Comparison of ENCODE assay signal across 8 cellular contexts in genomic region chr12:55927588-55928502, GRCh38. TPM values are rescaled to one million over a fixed set of nuclear protein-coding genes. Genes with fewer than 3 reads are reported as not detected.
A peak's percentile ranks its signal among the peaks of the same experiment; 100 is the strongest.
DNase-seq lines count a peak whose midpoint lies in the region; ATAC-seq, FAIRE-seq and TF ChIP-seq lines count a peak whose summit lies in the region.

TSS of gene PYM1 (minus strand) at chr12:55927894. CDS start at chr12:55927761, 133 bp downstream.

- no peaks in the 10 kb centered on the region for H3K9me3 ChIP-seq in GM12878 (replicated peaks; ENCODE audit: control insufficient read depth, insufficient read depth, low read length)

- under 1% methylated on average over 49 of the region's 49 CpGs for WGBS in GM12878 (ENCODE audit: insufficient coverage, insufficient replicate concordance, low lambda C conversion rate, missing lambda C conversion rate)

- DNase-seq in GM12891 (ENCODE audit: insufficient read length, low spot score) (no peak), HFFc6 (peak; percentile 65), NCI-H1092 (lab: John Stamatoyannopoulos, UW) (peak; percentile 5), GM12878 (ENCODE audit: low read depth, low spot score) (peak; percentile 76), hippocampal formation (lab: John Stamatoyannopoulos, UW) (peak; percentile 38 to 64), pulmonary artery endothelial cell (ENCODE audit: low read depth, low spot score) (no peak), dedifferentiated amniotic fluid mesenchymal stem cell (ENCODE audit: extremely low spot score) (no peak)

- peak within 1 kb of the TSS; percentile 98 for H3K4me2 ChIP-seq in GM12878 (ENCODE audit: control insufficient read depth, insufficient read depth)

- no peaks in the 10 kb centered on the region for H3K27me3 ChIP-seq in GM12878 (replicated peaks in 1 of 2; ENCODE audit: control insufficient read depth in 2 of 2, insufficient read depth in 2 of 2, low read length in 1 of 2)

- peak within 1 kb of the TSS; percentile 99 for H3K9ac ChIP-seq in GM12878 (ENCODE audit: control insufficient read depth, insufficient read depth, low read length)

- H3K36me3 ChIP-seq in GM12878 (ENCODE audit: control insufficient read depth in 2 of 2, insufficient read depth in 2 of 2, low read length in 1 of 2), result peaks cover 0 to 11% of the 10 kb centered on the region in 2 experiments; a peak in 1 of 4 replicates

- TF ChIP-seq POLR2A in GM12891 (IDR thresholded peaks at IDR 0.05; ENCODE audit: low read depth, low read length) (peak; percentile 62; the same call in 1 of the 2 replicates), GM12878 (IDR thresholded peaks at IDR 0.05; ENCODE audit: low read depth, low read length) (peak; percentile 78; the same call in 1 of the 2 replicates)

- peak; percentile 60 for FAIRE-seq in GM12891 (lab: Jason Lieb, UNC)
- FAIRE-seq in GM12878 (lab: Jason Lieb, UNC), result peak; percentile 23

- peak within 1 kb of the TSS; percentile 61 for H2AFZ ChIP-seq in GM12878 (ENCODE audit: control insufficient read depth, low read depth, low read length)

- no peaks in the 10 kb centered on the region for H3K9me3 Mint-ChIP-seq in HFFc6
- no peaks in the 10 kb centered on the region for H3K9me3 Mint-ChIP-seq in T-helper 1 cell treated with Interleukin-12 subunit alpha and Interleukin-12 subunit beta and Interleukin-4 antibody, amounts not matched to agents 30 μg/mL and 1 μg/mL, for 36 hours

- peak; percentile 62 for ATAC-seq in GM12878

- H3K27ac ChIP-seq in GM12878 (ENCODE audit: control insufficient read depth, insufficient read depth), result peak within 1 kb of the TSS; percentile 96

- in situ Hi-C loops in GM12878 (cut with MboI), result loop anchor here (5.0 kb wide), 1 partner anchor 101 kb away; the partner anchor contains the start of gene DNAJC14

- TF ChIP-seq CTCF in HFFc6 (IDR thresholded peaks at IDR 0.05), result no peak
- no peak for TF ChIP-seq CTCF in GM12878 (IDR thresholded peaks at IDR 0.05 in 2 of 3, conservative IDR thresholded peaks at IDR 0.05 in 1 of 3; ENCODE audit: control insufficient read depth in 2 of 3, extremely low read depth in 1 of 3, insufficient read depth in 1 of 3, low read depth in 3 of 3, low read length in 3 of 3)

- H3K4me3 ChIP-seq in GM12878, result peak within 1 kb of the TSS; percentile 93

- peaks cover 16% of the 10 kb centered on the region for H3K36me3 Mint-ChIP-seq in HFFc6 (ENCODE audit: low read depth)
- peaks cover 38% of the 10 kb centered on the region for H3K36me3 Mint-ChIP-seq in T-helper 1 cell treated with Interleukin-12 subunit alpha and Interleukin-12 subunit beta and Interleukin-4 antibody, amounts not matched to agents 30 μg/mL and 1 μg/mL, for 36 hours (ENCODE audit: low read depth)

- peaks cover 59% of the 10 kb centered on the region for H3K4me1 Mint-ChIP-seq in HFFc6 (ENCODE audit: low read depth)
- peaks cover 37% of the 10 kb centered on the region for H3K4me1 Mint-ChIP-seq in T-helper 1 cell treated with Interleukin-12 subunit alpha and Interleukin-12 subunit beta and Interleukin-4 antibody, amounts not matched to agents 30 μg/mL and 1 μg/mL, for 36 hours (ENCODE audit: low read depth)

- peaks cover 1% of the 10 kb centered on the region for H3K27me3 Mint-ChIP-seq in HFFc6 (ENCODE audit: insufficient read depth)
- no peaks in the 10 kb centered on the region for H3K27me3 Mint-ChIP-seq in T-helper 1 cell treated with Interleukin-12 subunit alpha and Interleukin-12 subunit beta and Interleukin-4 antibody, amounts not matched to agents 30 μg/mL and 1 μg/mL, for 36 hours (ENCODE audit: low read depth)

- peaks cover 4% of the 10 kb centered on the region; the same call in 1 of the 2 replicates for H3K4me1 ChIP-seq in GM12878 (ENCODE audit: control insufficient read depth, insufficient read depth, low read length)

- no peak for TF ChIP-seq RAD21 in GM12878 (IDR thresholded peaks at IDR 0.05; ENCODE audit: insufficient read depth, low read depth, low read length)

- SMC1A ChIA-PET in GM12878 (lab: Charles Lee; ENCODE audit: uncharacterized antibody, unreplicated experiment), result interaction anchor here (0.8 to 4.8 kb wide), 12 partner anchors 9 to 208 kb away, joined by 3 to 34 read pairs (median 6); partner anchors contain the start of genes DNAJC14, ORMDL2, RDH5 and SARNP

- intact Hi-C loops in GM12878 (cut with micrococcal nuclease; ENCODE audit: unreplicated experiment), result loop anchor here (2.0 to 5.0 kb wide), 3 partner anchors 111 to 189 kb away; partner anchors contain the start of genes PA2G4, RPL41, SARNP and ZC3H10

- POLR2A ChIA-PET in GM12878 (lab: Charles Lee), result interaction anchor here (0.6 to 7.3 kb wide), 17 partner anchors 8 to 797 kb away, joined by 3 to 66 read pairs (median 6); partner anchors contain the start of genes CD63, DNAJC14, NACA and ORMDL2

- H3K4me3 Mint-ChIP-seq in HFFc6, result peak within 1 kb of the TSS; percentile 99
- peak within 1 kb of the TSS; percentile 100 for H3K4me3 Mint-ChIP-seq in T-helper 1 cell treated with Interleukin-12 subunit alpha and Interleukin-12 subunit beta and Interleukin-4 antibody, amounts not matched to agents 30 μg/mL and 1 μg/mL, for 36 hours

- TF ChIP-seq EP300 in GM12878 (IDR thresholded peaks at IDR 0.05; ENCODE audit: borderline replicate concordance in 1 of 2, control insufficient read depth in 1 of 2, low read depth in 2 of 2, low read length in 2 of 2), result no peak

- peaks cover 65% of the 10 kb centered on the region for H3K79me2 ChIP-seq in GM12878 (ENCODE audit: control insufficient read depth, insufficient read depth, low read length)

- RAD21 ChIA-PET in GM12878 (lab: Charles Lee; ENCODE audit: unreplicated experiment), result interaction anchor here (0.7 to 5.3 kb wide), 9 partner anchors 12 to 188 kb away, joined by 3 to 30 read pairs (median 12); partner anchors contain the start of genes DNAJC14, ORMDL2, RAB5B and SARNP

- CTCF ChIA-PET in GM12878 (lab: Yijun Ruan, JAX), result interaction anchor here (0.7 to 6.8 kb wide), 18 partner anchors 11 to 262 kb away, joined by 3 to 57 read pairs (median 4); partner anchors contain the start of genes DNAJC14, GDF11, ORMDL2 and PA2G4

- H3K27ac Mint-ChIP-seq in HFFc6, result peak within 1 kb of the TSS; percentile 99
- H3K27ac Mint-ChIP-seq in T-helper 1 cell treated with Interleukin-12 subunit alpha and Interleukin-12 subunit beta and Interleukin-4 antibody, amounts not matched to agents 30 μg/mL and 1 μg/mL, for 36 hours, result peak within 1 kb of the TSS; percentile 98

- H4K20me1 ChIP-seq in GM12878 (ENCODE audit: control insufficient read depth, insufficient read depth), result no peaks in the 10 kb centered on the region

- BruUV-seq in GM12878 (replicated peaks; lab: Mats Ljungman, UMichigan), result no TSS peak

TF ChIP-seq in GM12891, 5 proteins besides CTCF, POLR2A, EP300 and RAD21:
- peak; percentile 74 for TF ChIP-seq POLR2AphosphoS5 (IDR thresholded peaks at IDR 0.05; ENCODE audit: low read depth, low read length)
- TF ChIP-seq TAF1 (IDR thresholded peaks at IDR 0.05; ENCODE audit: low read depth, low read length), result peak; percentile 75
- TF ChIP-seq POU2F2 (IDR thresholded peaks at IDR 0.05; ENCODE audit: low read depth, low read length), result peak; percentile 47; the same call in 1 of the 2 replicates
- TF ChIP-seq SPI1 (IDR thresholded peaks at IDR 0.05; ENCODE audit: low read depth, low read length), result no peak
- TF ChIP-seq PAX5 (IDR thresholded peaks at IDR 0.05; ENCODE audit: insufficient read depth, low read length, severe bottlenecking), result peak; percentile 3

RNA-seq across cellular contexts. Expression of gene PYM1, which starts in this region (rescaled TPM):
- polyA plus RNA-seq in GM12891 (2012; ENCODE audit: low read depth, missing spikeins), result 29.8 TPM
- 10 to 100 TPM; 25.0 to 32.3 (median 28.3) TPM for total RNA-seq in HFFc6 (2021; fragmentation: NEBNext Ultra II Directional; extraction: Animal tissue kit (Norgen Biotek cat#: 25700))
- 20.5 and 22.5 TPM in 2 replicates for total RNA-seq in GM12878 (2013; cell fraction: nucleolus; rRNA removed)
- total RNA-seq in GM12878 (2014; rRNA removed) (56.4 and 62.9 TPM in 2 replicates), GM12878 (2014; rRNA removed; fragmentation: Illumina TruSeq; extraction: Trizol) (50.2 and 54.5 TPM in 2 replicates), GM12878 (2021) (44.8 and 45.5 TPM in 2 replicates), pulmonary artery endothelial cell (25.1 and 32.0 TPM in 2 replicates)
- polyA plus RNA-seq in GM12878 (2011; ENCODE audit: low read depth), result 24.2 TPM
- polyA plus RNA-seq in GM12878 (2011; rRNA removed) (55.2 and 64.9 TPM in 2 replicates), GM12878 (2014; fragmentation: Illumina TruSeq; extraction: Trizol) (50.8 and 62.5 TPM in 2 replicates), GM12878 (2014; fragmentation: Nextera tagmentation; extraction: Ambion mirVana) (10 to 100 TPM; 33.9 to 37.6 TPM), GM12878 (2014; rRNA removed) (73.9 and 79.6 TPM in 2 replicates), GM12878 (2016; fragmentation: Nextera tagmentation; extraction: Ambion mirVana) (10 to 100 TPM; 87.4 to 93.4 TPM)
- polyA plus RNA-seq in GM12878 (2011; cell fraction: cytosol; rRNA removed), result 51.3 and 53.3 TPM in 2 replicates
- 23.1 and 25.5 TPM in 2 replicates for polyA plus RNA-seq in GM12878 (2011; cell fraction: nucleus; rRNA removed)
- polyA plus RNA-seq in GM12878 (2012), result 29.2 and 33.8 TPM in 2 replicates
- polyA minus RNA-seq in GM12878 (2011; rRNA and poly(A)+ RNA removed), result 15.7 and 29.4 TPM in 2 replicates
- polyA minus RNA-seq in GM12878 (2011; cell fraction: cytosol; rRNA and poly(A)+ RNA removed), result 12.0 and 17.8 TPM in 2 replicates
- 10.8 and 20.3 TPM in 2 replicates for polyA minus RNA-seq in GM12878 (2011; cell fraction: nucleus; rRNA and poly(A)+ RNA removed)

Comparison
In these comparisons a context has a peak if more than half of its experiments do, and no peak if none do; other contexts are left out.
1. DNase-seq: peak in HFFc6 (single experiment), NCI-H1092 (single experiment), GM12878 (single experiment) and hippocampal formation (2 of 2); none in GM12891 (single experiment), pulmonary artery endothelial cell (single experiment) and dedifferentiated amniotic fluid mesenchymal stem cell (single experiment).